In the genomic region with DNA sequence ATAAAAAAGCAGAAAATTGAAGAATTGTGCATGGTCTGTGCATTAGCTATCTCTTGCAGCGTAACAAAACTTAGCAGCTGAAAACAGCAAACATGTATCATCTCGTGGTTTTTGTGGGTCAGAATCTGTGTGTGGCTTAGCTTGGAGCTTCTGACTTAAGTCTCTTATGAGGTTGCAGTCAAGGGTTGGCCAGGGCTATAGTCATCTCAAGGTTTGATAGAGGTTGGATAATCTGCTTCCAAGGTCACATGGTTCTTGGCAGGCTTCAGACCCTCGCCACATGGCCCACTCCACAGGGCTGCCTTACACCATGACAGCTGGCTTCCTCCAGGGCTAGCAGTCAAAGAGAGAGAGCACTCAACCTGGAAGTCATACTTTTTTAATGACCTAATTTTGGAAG, we compare ENCODE assay signal across 15 cellular contexts. TPM values are rescaled to one million over a fixed set of nuclear protein-coding genes. Genes with fewer than 3 reads are reported as not detected.
DNase-seq lines count a peak whose midpoint lies in the region; ATAC-seq and TF ChIP-seq lines count a peak whose summit lies in the region.
"Had no signal": no experiment of that assay in that cellular context is flagged by ENCODE, and none has a peak within 500 bp of the region (broad histone marks: within the 10 kb centered on the region; RNA-seq: fewer than 3 reads in every experiment).

No MANE protein-coding gene starts in this region.

- CTCF ChIA-PET in CD8-positive, alpha-beta T cell (lab: Charles Lee): interaction anchor here (1.0 to 2.2 kb wide), 2 partner anchors 11 to 16 kb away, joined by 4 read pairs; no protein-coding TSS in a partner anchor

- DNase-seq in CD8-positive, alpha-beta T cell: peak in 1 of 7 experiments; percentile 14
- peak; percentile 22 for DNase-seq in HFFc6
- peak; percentile 6 for DNase-seq in T-helper 2 cell treated with Interferon-gamma antibody and Interleukin-4, amounts not matched to agents 5 μg/mL and 100 μg/mL, for 36 hours (ENCODE audit: low spot score)
- DNase-seq in immature natural killer cell: peak; percentile 3 to 30 (median 14)
- DNase-seq in DMS53 (lab: John Stamatoyannopoulos, UW): no peak
- no peak for DNase-seq in medulla oblongata (ENCODE audit: extremely low spot score)
- DNase-seq: effector memory CD4-positive, alpha-beta T cell; head of caudate nucleus; left ventricle myocardium superior; NCI-H526 treated with DMSO at 0.1 percent for 48 hours; nucleus accumbens had no signal

- peaks cover 28% of the 10 kb centered on the region for H3K4me1 ChIP-seq in CD8-positive, alpha-beta T cell (ENCODE audit: insufficient read depth, low read length)

- POLR2A ChIA-PET in CD8-positive, alpha-beta T cell (lab: Charles Lee): interaction anchor here (0.9 to 1.0 kb wide), 2 partner anchors 8 to 352 kb away, joined by 3 read pairs; no protein-coding TSS in a partner anchor

- intact Hi-C loops in CD8-positive, alpha-beta T cell (cut with DNase I, micrococcal nuclease): loop anchor here (2.0 to 5.0 kb wide), 2 partner anchors 35 kb away; a partner anchor contains a TSS

- H3K36me3 Mint-ChIP-seq in CD8-positive, alpha-beta T cell: peaks cover 33% of the 10 kb centered on the region
- H3K36me3 Mint-ChIP-seq in HFFc6 (ENCODE audit: low read depth): peaks cover 52% of the 10 kb centered on the region
- peaks cover 15% of the 10 kb centered on the region for H3K36me3 Mint-ChIP-seq in T-helper 2 cell treated with Interferon-gamma antibody and Interleukin-4, amounts not matched to agents 5 μg/mL and 100 μg/mL, for 36 hours (ENCODE audit: low read depth)
- H3K36me3 Mint-ChIP-seq in immature natural killer cell: no peaks in the 10 kb centered on the region

- H3K36me3 ChIP-seq in CD8-positive, alpha-beta T cell (ENCODE audit: insufficient read depth, low read length): no peaks in the 10 kb centered on the region
- H3K36me3 ChIP-seq: ascending aorta had no signal

- H3K27me3 Mint-ChIP-seq in CD8-positive, alpha-beta T cell (ENCODE audit: low read depth): no peaks in the 10 kb centered on the region
- H3K27me3 Mint-ChIP-seq in HFFc6 (ENCODE audit: insufficient read depth) (peaks cover 5% of the 10 kb centered on the region; the same call in 1 of the 2 replicates), immature natural killer cell (ENCODE audit: low read depth in 3 of 3) (peaks cover 0 to 2% (median 0%) of the 10 kb centered on the region in 3 donors)
- H3K27me3 Mint-ChIP-seq in T-helper 2 cell treated with Interferon-gamma antibody and Interleukin-4, amounts not matched to agents 5 μg/mL and 100 μg/mL, for 36 hours (ENCODE audit: low read depth): no peaks in the 10 kb centered on the region

- no peak overlapping the region for H3K4me3 Mint-ChIP-seq in CD8-positive, alpha-beta T cell
- H3K4me3 Mint-ChIP-seq in HFFc6 (no peak overlapping the region), immature natural killer cell (peak overlapping the region; percentile 21 to 61 (median 47))
- H3K4me3 Mint-ChIP-seq in T-helper 2 cell treated with Interferon-gamma antibody and Interleukin-4, amounts not matched to agents 5 μg/mL and 100 μg/mL, for 36 hours: no peak overlapping the region

- peak; percentile 70 for ATAC-seq in CD8-positive, alpha-beta T cell
- no peak for ATAC-seq in GM18861 (IDR thresholded peaks at IDR 0.05; ENCODE audit: unreplicated experiment)
- ATAC-seq in GM21390 (IDR thresholded peaks at IDR 0.05; ENCODE audit: unreplicated experiment): no peak
- ATAC-seq: left ventricle myocardium superior had no signal

- no peak overlapping the region for H3K4me3 ChIP-seq in CD8-positive, alpha-beta T cell (ENCODE audit: low read depth, low read length)
- H3K4me3 ChIP-seq: ascending aorta had no signal

- no peaks in the 10 kb centered on the region for H3K27me3 ChIP-seq in CD8-positive, alpha-beta T cell (ENCODE audit: insufficient read depth, low read length)
- H3K27me3 ChIP-seq: ascending aorta had no signal

- no peaks in the 10 kb centered on the region for H3K9me3 ChIP-seq in CD8-positive, alpha-beta T cell (ENCODE audit: low read length)
- H3K9me3 ChIP-seq: ascending aorta had no signal

- TF ChIP-seq CTCF in CD8-positive, alpha-beta T cell (IDR thresholded peaks at IDR 0.05): no peak
- no peak for TF ChIP-seq CTCF in HFFc6 (IDR thresholded peaks at IDR 0.05)

- peaks cover 2% of the 10 kb centered on the region for H3K9me3 Mint-ChIP-seq in CD8-positive, alpha-beta T cell
- H3K9me3 Mint-ChIP-seq in HFFc6: peaks cover 18% of the 10 kb centered on the region
- no peaks in the 10 kb centered on the region for H3K9me3 Mint-ChIP-seq in T-helper 2 cell treated with Interferon-gamma antibody and Interleukin-4, amounts not matched to agents 5 μg/mL and 100 μg/mL, for 36 hours
- no peaks in the 10 kb centered on the region for H3K9me3 Mint-ChIP-seq in immature natural killer cell

- H3K4me1 Mint-ChIP-seq in CD8-positive, alpha-beta T cell (ENCODE audit: low read depth): peaks cover 65% of the 10 kb centered on the region
- peaks cover 52% of the 10 kb centered on the region for H3K4me1 Mint-ChIP-seq in HFFc6 (ENCODE audit: low read depth)
- peaks cover 16% of the 10 kb centered on the region for H3K4me1 Mint-ChIP-seq in T-helper 2 cell treated with Interferon-gamma antibody and Interleukin-4, amounts not matched to agents 5 μg/mL and 100 μg/mL, for 36 hours (ENCODE audit: low read depth)
- H3K4me1 Mint-ChIP-seq in immature natural killer cell: peaks cover 42 to 59% of the 10 kb centered on the region in 2 donors

- no peak overlapping the region for H3K27ac ChIP-seq in CD8-positive, alpha-beta T cell (ENCODE audit: low read depth, low read length)
- H3K27ac ChIP-seq: ascending aorta, KMS-11 had no signal

- peak overlapping the region; percentile 63 for H3K27ac Mint-ChIP-seq in CD8-positive, alpha-beta T cell
- H3K27ac Mint-ChIP-seq in HFFc6 (peak overlapping the region; percentile 19), immature natural killer cell (peak overlapping the region in 5 of 6 donors; percentile 3 to 77 (median 36))
- H3K27ac Mint-ChIP-seq in T-helper 2 cell treated with Interferon-gamma antibody and Interleukin-4, amounts not matched to agents 5 μg/mL and 100 μg/mL, for 36 hours: no peak overlapping the region

RNA-seq across cellular contexts. Expression of a gene that starts 35.9 kb away (rescaled TPM):
- 10 to 100 TPM; 64.1 to 64.4 TPM for total RNA-seq in CD8-positive, alpha-beta T cell
- 10 to 100 TPM; 56.4 to 67.9 (median 59.6) TPM for total RNA-seq in HFFc6 (2021; fragmentation: NEBNext Ultra II Directional; extraction: Animal tissue kit (Norgen Biotek cat#: 25700))
- polyA plus RNA-seq in immature natural killer cell: 10 to 100 TPM; 21.8 to 30.0 (median 24.1) TPM

RNA-seq across cellular contexts. Expression of a gene that starts 36.1 kb away (rescaled TPM):
- 10 to 100 TPM; 15.8 to 16.4 TPM for total RNA-seq in CD8-positive, alpha-beta T cell
- 10 to 100 TPM; 21.2 to 25.0 (median 23.0) TPM for total RNA-seq in HFFc6 (2021; fragmentation: NEBNext Ultra II Directional; extraction: Animal tissue kit (Norgen Biotek cat#: 25700))
- polyA plus RNA-seq in immature natural killer cell: 10 to 100 TPM; 15.0 to 17.9 (median 15.6) TPM

Comparison
In these comparisons a context has a peak if more than half of its experiments do, and no peak if none do; other contexts are left out.
1. DNase-seq: peak in HFFc6 (single experiment), T-helper 2 cell treated with Interferon-gamma antibody and Interleukin-4, amounts not matched to agents 5 μg/mL and 100 μg/mL, for 36 hours (single experiment) and immature natural killer cell (3 of 3); none in DMS53 (single experiment) and medulla oblongata (single experiment).
2. H3K4me3 Mint-ChIP-seq: peak in immature natural killer cell (5 of 5); none in CD8-positive, alpha-beta T cell (single experiment), HFFc6 (single experiment) and T-helper 2 cell treated with Interferon-gamma antibody and Interleukin-4, amounts not matched to agents 5 μg/mL and 100 μg/mL, for 36 hours (single experiment).